ENCODE assay signal across 13 cellular contexts in genomic region chr1:19360026-19360813, GRCh38. TPM values are rescaled to one million over a fixed set of nuclear protein-coding genes. Genes with fewer than 3 reads are reported as not detected.
DNase-seq lines count a peak whose midpoint lies in the region; ATAC-seq and TF ChIP-seq lines count a peak whose summit lies in the region.
"Had no signal": no experiment of that assay in that cellular context is flagged by ENCODE, and none has a peak within 500 bp of the region (broad histone marks: within the 10 kb centered on the region; RNA-seq: fewer than 3 reads in every experiment).

No MANE protein-coding gene starts in this region.

- CTCF ChIA-PET in activated CD4-positive, alpha-beta T cell treated with anti-CD3 and anti-CD28 coated beads for 36 hours (lab: Charles Lee) = interaction anchor here (0.7 kb wide), 1 partner anchor 31 kb away, joined by 3 read pairs; no protein-coding TSS in a partner anchor
- CTCF ChIA-PET in IMR-90 (lab: Yijun Ruan, JAX) (no interaction called here), mammary epithelial cell (lab: Charles Lee; ENCODE audit: low non-redundant PET) (interaction anchor here (0.7 kb wide), 2 partner anchors 9 to 57 kb away, joined by 3 read pairs; no protein-coding TSS in a partner anchor)

- TF ChIP-seq CTCF in IMR-90 (conservative IDR thresholded peaks at IDR 0.05; ENCODE audit: low read depth, low read length) = no peak
- TF ChIP-seq CTCF in mammary epithelial cell (conservative IDR thresholded peaks at IDR 0.05 in 1 of 2, IDR thresholded peaks at IDR 0.05 in 1 of 2; ENCODE audit: extremely low read depth in 1 of 2, insufficient read depth in 1 of 2, low read depth in 1 of 2, low read length in 2 of 2) = no peak
- TF ChIP-seq CTCF in osteocyte (IDR thresholded peaks at IDR 0.05) = no peak

- H3K56ac ChIP-seq in IMR-90 (ENCODE audit: extremely low read depth, insufficient read depth, low read length) = no peak overlapping the region

- no peak overlapping the region for H2BK5ac ChIP-seq in IMR-90 (ENCODE audit: low read depth, low read length, poor library complexity, severe bottlenecking)

- H3K27ac ChIP-seq in IMR-90 (ENCODE audit: insufficient read depth, low read length) (no peak overlapping the region), mammary epithelial cell (ENCODE audit: insufficient read depth, low read depth, low read length) (peak overlapping the region; percentile 51)

- H3K14ac ChIP-seq in IMR-90 (replicated peaks; ENCODE audit: low read depth, low read length) = no peak overlapping the region

- no peak for DNase-seq in activated CD4-positive, alpha-beta T cell treated with anti-CD3 and anti-CD28 coated beads for 36 hours
- DNase-seq in activated CD4-positive, alpha-beta T cell treated with anti-CD3 and anti-CD28 coated beads, Interleukin-2, amount 50 U/mL, for 4 hours = no peak
- DNase-seq in IMR-90 (no peak), mammary epithelial cell (no peak), osteocyte (ENCODE audit: extremely low spot score, unreplicated experiment) (no peak), hippocampal formation (lab: John Stamatoyannopoulos, UW) (no peak)
- DNase-seq: AML-193; NCI-H1436 treated with DMSO at 0.1 percent for 48 hours; NK-92 treated with Interleukin-12 subunit alpha and Interleukin-12 subunit beta, amount 100 ng/mL, for 24 hours; nucleus accumbens had no signal

- peaks cover 20% of the 10 kb centered on the region for H3K9me1 ChIP-seq in IMR-90 (ENCODE audit: insufficient read depth, low read length)

- H4K91ac ChIP-seq in IMR-90 (ENCODE audit: insufficient read depth, low read depth, low read length) = no peak overlapping the region

- H3K36me3 ChIP-seq in IMR-90 (ENCODE audit: control insufficient read depth, insufficient read depth, low read length) (peaks cover 28% of the 10 kb centered on the region), mammary epithelial cell (ENCODE audit: insufficient read depth, low read length) (peaks cover 8% of the 10 kb centered on the region)

- H3K4me1 ChIP-seq in IMR-90 (ENCODE audit: control insufficient read depth, insufficient read depth, low read length) (peaks cover 6% of the 10 kb centered on the region; the same call in 1 of the 2 replicates), mammary epithelial cell (ENCODE audit: insufficient read depth, low read length) (peaks cover 49% of the 10 kb centered on the region)

- no TSS peak for BruUV-seq in IMR-90 (replicated peaks; lab: Mats Ljungman, UMichigan)
- no TSS peak for BruUV-seq in mammary epithelial cell (replicated peaks; lab: Mats Ljungman, UMichigan)

- no peak overlapping the region for H3K9ac ChIP-seq in IMR-90 (ENCODE audit: low read depth, low read length)
- no peak overlapping the region for H3K9ac ChIP-seq in mammary epithelial cell (ENCODE audit: insufficient read depth, low read length)

- no peak overlapping the region for H4K8ac ChIP-seq in IMR-90 (ENCODE audit: low read depth in 2 of 2, low read length in 2 of 2)

- H2AFZ ChIP-seq in IMR-90 (replicated peaks; ENCODE audit: low read length, poor library complexity) (no peak overlapping the region), mammary epithelial cell (ENCODE audit: low read depth, low read length) (no peak overlapping the region)

- ATAC-seq in activated CD4-positive, alpha-beta T cell treated with anti-CD3 and anti-CD28 coated beads for 36 hours = peak; percentile 79
- ATAC-seq in IMR-90 (ENCODE audit: low read depth) (no peak), GM18868 (IDR thresholded peaks at IDR 0.05; ENCODE audit: unreplicated experiment) (no peak), HG03045 (IDR thresholded peaks at IDR 0.05; ENCODE audit: unreplicated experiment) (no peak)
- ATAC-seq: left lobe of liver had no signal

- H3K9me3 ChIP-seq in IMR-90 (ENCODE audit: control insufficient read depth, insufficient read depth, low read length) = no peaks in the 10 kb centered on the region
- no peaks in the 10 kb centered on the region for H3K9me3 ChIP-seq in mammary epithelial cell (replicated peaks; ENCODE audit: insufficient read depth, low read length)

- H4K20me1 ChIP-seq in IMR-90 (ENCODE audit: insufficient read depth, low read length) = peaks cover 79% of the 10 kb centered on the region
- no peaks in the 10 kb centered on the region for H4K20me1 ChIP-seq in mammary epithelial cell (ENCODE audit: insufficient read depth, low read length)

- no peak overlapping the region for H3K4me2 ChIP-seq in IMR-90 (ENCODE audit: low read depth, low read length)
- peak overlapping the region; percentile 88 for H3K4me2 ChIP-seq in mammary epithelial cell (ENCODE audit: insufficient read depth, low read depth, low read length)

- intact Hi-C loops in activated CD4-positive, alpha-beta T cell treated with anti-CD3 and anti-CD28 coated beads for 36 hours (cut with DNase I, micrococcal nuclease) = no loop called here
- intact Hi-C loops in IMR-90 (cut with micrococcal nuclease) = no loop called here
- intact Hi-C loops in mammary epithelial cell (cut with micrococcal nuclease) = loop anchor here (10.0 kb wide), 1 partner anchor 285 kb away; the partner anchor contains the start of gene NBL1

- H3K27me3 ChIP-seq in IMR-90 (ENCODE audit: control insufficient read depth, insufficient read depth, low read length) (no peaks in the 10 kb centered on the region), mammary epithelial cell (ENCODE audit: insufficient read depth, low read length) (no peaks in the 10 kb centered on the region)

- POLR2A ChIA-PET in activated CD4-positive, alpha-beta T cell treated with anti-CD3 and anti-CD28 coated beads for 36 hours (lab: Charles Lee) = no interaction called here
- POLR2A ChIA-PET in IMR-90 (lab: Charles Lee; ENCODE audit: unreplicated experiment) = no interaction called here

- 49% methylated on average over 4 of the region's 17 CpGs; no CpG with 5 or more reads in 1 of the 2 experiments for WGBS in IMR-90 (ENCODE audit: extremely low coverage in 2 of 2, insufficient read length in 1 of 2), 2 experiments
- 18% methylated on average over 15 of the region's 17 CpGs for WGBS in mammary epithelial cell (ENCODE audit: low coverage, missing lambda C conversion rate)

- no peak overlapping the region for H2BK15ac ChIP-seq in IMR-90 (ENCODE audit: low read depth, low read length)

- dilution Hi-C loops in IMR-90 (cut with HindIII; ENCODE audit: low sequenced_read_pairs, unreplicated experiment) (no loop called here), mammary epithelial cell (cut with HindIII; ENCODE audit: low sequenced_read_pairs) (no loop called here)

- H3K36me3 Mint-ChIP-seq in activated CD4-positive, alpha-beta T cell treated with anti-CD3 and anti-CD28 coated beads for 36 hours (ENCODE audit: low read depth) = peaks cover 20% of the 10 kb centered on the region
- peaks cover 25% of the 10 kb centered on the region for H3K36me3 Mint-ChIP-seq in osteocyte (ENCODE audit: unreplicated experiment)

- no peaks in the 10 kb centered on the region for H3K27me3 Mint-ChIP-seq in activated CD4-positive, alpha-beta T cell treated with anti-CD3 and anti-CD28 coated beads for 36 hours
- H3K27me3 Mint-ChIP-seq in osteocyte (ENCODE audit: unreplicated experiment) = no peaks in the 10 kb centered on the region

- TF ChIP-seq POLR2A in IMR-90 (IDR thresholded peaks at IDR 0.05; ENCODE audit: low read depth, low read length) = no peak

- TF ChIP-seq RAD21 in IMR-90 (IDR thresholded peaks at IDR 0.05; ENCODE audit: low read length) = no peak

- no peak overlapping the region for H2AK9ac ChIP-seq in IMR-90 (replicated peaks; ENCODE audit: low read depth, low read length, poor library complexity)

- H3K79me1 ChIP-seq in IMR-90 (ENCODE audit: low read depth in 1 of 2, low read length in 2 of 2) = peaks cover 37 to 90% of the 10 kb centered on the region in 2 experiments

- H3K4me1 Mint-ChIP-seq in activated CD4-positive, alpha-beta T cell treated with anti-CD3 and anti-CD28 coated beads for 36 hours = peaks cover 32% of the 10 kb centered on the region
- peaks cover 27% of the 10 kb centered on the region for H3K4me1 Mint-ChIP-seq in osteocyte (ENCODE audit: unreplicated experiment)

- H3K4me3 ChIP-seq in IMR-90 (ENCODE audit: insufficient read depth, low read depth, low read length) (no peak overlapping the region), mammary epithelial cell (replicated peaks in 1 of 3; ENCODE audit: insufficient read depth in 1 of 3, low read depth in 2 of 3, low read length in 3 of 3) (no peak overlapping the region)

- H3K18ac ChIP-seq in IMR-90 (ENCODE audit: low read depth, low read length) = no peak overlapping the region

- no peak overlapping the region for H2BK20ac ChIP-seq in IMR-90 (ENCODE audit: low read depth, low read length)

- H4K5ac ChIP-seq in IMR-90 (ENCODE audit: low read depth, low read length) = no peak overlapping the region

- no peak overlapping the region for H2AK5ac ChIP-seq in IMR-90 (ENCODE audit: low read depth, low read length)

- peak overlapping the region; percentile 55 for H3K27ac Mint-ChIP-seq in activated CD4-positive, alpha-beta T cell treated with anti-CD3 and anti-CD28 coated beads for 36 hours
- H3K27ac Mint-ChIP-seq in osteocyte (ENCODE audit: unreplicated experiment) = peak overlapping the region; percentile 7

- in situ Hi-C loops in IMR-90 (cut with MboI; ENCODE audit: low sequenced_read_pairs) (no loop called here), mammary epithelial cell (cut with MboI; ENCODE audit: low sequenced_read_pairs in 2 of 2) (loop anchor here in 1 of 2 donors (10.0 kb wide), 2 partner anchors 225 to 285 kb away; partner anchors contain the start of gene NBL1)

- H3K4me3 Mint-ChIP-seq in activated CD4-positive, alpha-beta T cell treated with anti-CD3 and anti-CD28 coated beads for 36 hours = no peak overlapping the region
- no peak overlapping the region for H3K4me3 Mint-ChIP-seq in osteocyte (ENCODE audit: unreplicated experiment)

- H3K4ac ChIP-seq in IMR-90 (ENCODE audit: low read depth, low read length) = no peak overlapping the region

- peaks cover 60% of the 10 kb centered on the region for H3K79me2 ChIP-seq in mammary epithelial cell (ENCODE audit: insufficient read depth, low read length)

- H3K23ac ChIP-seq in IMR-90 (ENCODE audit: low read depth, low read length) = 0 out of 2 replicates have a peak overlapping the region, but pooled peaks have one; percentile 9

- H2BK120ac ChIP-seq in IMR-90 (ENCODE audit: low read depth, low read length) = no peak overlapping the region

- no peaks in the 10 kb centered on the region for H3K9me3 Mint-ChIP-seq in activated CD4-positive, alpha-beta T cell treated with anti-CD3 and anti-CD28 coated beads for 36 hours (ENCODE audit: low read depth)
- H3K9me3 Mint-ChIP-seq in osteocyte (ENCODE audit: unreplicated experiment) = no peaks in the 10 kb centered on the region

RNA-seq across cellular contexts. Expression of gene SLC66A1, which starts 48.1 kb away (rescaled TPM):
- 1 to 10 TPM; 5.9 to 6.5 TPM for total RNA-seq in activated CD4-positive, alpha-beta T cell treated with anti-CD3 and anti-CD28 coated beads for 36 hours
- 6.8 and 7.5 TPM in 2 replicates for total RNA-seq in IMR-90 (2012; rRNA removed)
- polyA plus RNA-seq in IMR-90 (2012; rRNA removed) = 18.9 and 22.3 TPM in 2 replicates
- 14.6 and 25.7 TPM in 2 replicates for polyA plus RNA-seq in IMR-90 (2012; cell fraction: cytosol; rRNA removed)
- polyA plus RNA-seq in IMR-90 (2012; cell fraction: nucleus; rRNA removed; ENCODE audit: low replicate concordance) = 15.3 and 31.2 TPM in 2 replicates
- total RNA-seq in mammary epithelial cell = 10 to 100 TPM; 17.7 to 19.7 TPM
- 16.6 TPM for polyA plus RNA-seq in mammary epithelial cell
- polyA minus RNA-seq in mammary epithelial cell = 10.5 TPM
- 25.8 and 29.0 TPM in 2 replicates for total RNA-seq in osteocyte

RNA-seq across cellular contexts. Expression of gene AKR7A2, which starts 48.3 kb away (rescaled TPM):
- total RNA-seq in activated CD4-positive, alpha-beta T cell treated with anti-CD3 and anti-CD28 coated beads for 36 hours = 10 to 100 TPM; 41.3 to 43.0 TPM
- total RNA-seq in IMR-90 (2012; rRNA removed) = 50.5 and 60.2 TPM in 2 replicates
- 55.8 and 70.8 TPM in 2 replicates for polyA plus RNA-seq in IMR-90 (2012; rRNA removed)
- polyA plus RNA-seq in IMR-90 (2012; cell fraction: cytosol; rRNA removed) = 67.7 and 109 TPM in 2 replicates
- 26.6 and 48.2 TPM in 2 replicates for polyA plus RNA-seq in IMR-90 (2012; cell fraction: nucleus; rRNA removed; ENCODE audit: low replicate concordance)
- 10 to 100 TPM; 45.7 to 60.3 TPM for total RNA-seq in mammary epithelial cell
- 65.9 TPM for polyA plus RNA-seq in mammary epithelial cell
- 43.9 TPM for polyA minus RNA-seq in mammary epithelial cell
- 67.8 and 72.4 TPM in 2 replicates for total RNA-seq in osteocyte
